In the genomic region with DNA sequence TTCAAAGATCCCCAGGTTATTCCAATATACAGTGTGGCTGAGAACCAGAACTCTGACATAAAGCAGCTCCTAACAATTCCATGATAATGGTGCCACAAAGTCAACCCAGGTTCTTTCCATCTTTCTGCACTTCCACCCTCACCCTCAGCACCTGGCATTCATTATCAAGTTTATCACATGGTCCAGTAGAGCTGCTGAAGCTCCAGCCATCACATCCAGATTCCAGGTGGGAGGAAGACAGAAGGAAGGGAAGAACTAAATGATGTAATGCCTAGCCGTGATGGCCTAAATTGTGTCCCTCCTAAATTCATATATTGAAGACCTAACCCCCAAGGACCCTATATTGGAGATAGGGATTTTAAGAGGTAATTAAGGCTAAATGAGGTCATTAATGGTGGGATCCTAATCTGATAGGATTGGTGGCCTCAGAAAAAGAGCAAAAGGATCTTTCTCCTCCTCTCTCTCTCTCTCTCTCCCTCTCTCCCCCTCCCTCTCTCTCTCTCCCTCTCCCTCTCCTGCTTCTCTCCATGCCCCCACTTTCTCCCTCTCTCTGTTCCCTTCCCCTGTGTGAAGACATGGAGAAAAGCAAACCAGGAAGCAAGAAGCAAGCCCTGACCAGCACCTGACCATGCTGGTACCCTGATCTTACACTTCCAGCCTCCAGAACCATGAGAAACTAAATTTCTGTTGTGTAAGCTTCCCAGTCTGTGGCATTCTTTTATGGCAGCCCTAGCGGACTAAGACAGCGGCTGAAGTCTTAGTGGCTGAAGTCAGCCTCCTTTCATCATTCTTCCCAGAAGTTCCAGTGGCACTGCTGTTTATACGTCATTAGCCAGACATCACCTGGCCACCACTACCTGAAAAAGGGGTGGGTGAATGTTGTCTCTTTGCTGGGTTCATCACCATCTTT, we compare ENCODE assay signal across 1 cellular context.
TF ChIP-seq lines count a peak whose summit lies in the region.

No MANE protein-coding gene starts in this region.

TF ChIP-seq in HEK293, 187 proteins besides CTCF, POLR2A, EP300 and RAD21 (continued from another document):
- TF ChIP-seq, protein P1, sequence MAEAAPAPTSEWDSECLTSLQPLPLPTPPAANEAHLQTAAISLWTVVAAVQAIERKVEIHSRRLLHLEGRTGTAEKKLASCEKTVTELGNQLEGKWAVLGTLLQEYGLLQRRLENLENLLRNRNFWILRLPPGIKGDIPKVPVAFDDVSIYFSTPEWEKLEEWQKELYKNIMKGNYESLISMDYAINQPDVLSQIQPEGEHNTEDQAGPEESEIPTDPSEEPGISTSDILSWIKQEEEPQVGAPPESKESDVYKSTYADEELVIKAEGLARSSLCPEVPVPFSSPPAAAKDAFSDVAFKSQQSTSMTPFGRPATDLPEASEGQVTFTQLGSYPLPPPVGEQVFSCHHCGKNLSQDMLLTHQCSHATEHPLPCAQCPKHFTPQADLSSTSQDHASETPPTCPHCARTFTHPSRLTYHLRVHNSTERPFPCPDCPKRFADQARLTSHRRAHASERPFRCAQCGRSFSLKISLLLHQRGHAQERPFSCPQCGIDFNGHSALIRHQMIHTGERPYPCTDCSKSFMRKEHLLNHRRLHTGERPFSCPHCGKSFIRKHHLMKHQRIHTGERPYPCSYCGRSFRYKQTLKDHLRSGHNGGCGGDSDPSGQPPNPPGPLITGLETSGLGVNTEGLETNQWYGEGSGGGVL (tag by site-specific recombination; IDR thresholded peaks at IDR 0.05) = peak; percentile 66
- TF ChIP-seq, protein P2, sequence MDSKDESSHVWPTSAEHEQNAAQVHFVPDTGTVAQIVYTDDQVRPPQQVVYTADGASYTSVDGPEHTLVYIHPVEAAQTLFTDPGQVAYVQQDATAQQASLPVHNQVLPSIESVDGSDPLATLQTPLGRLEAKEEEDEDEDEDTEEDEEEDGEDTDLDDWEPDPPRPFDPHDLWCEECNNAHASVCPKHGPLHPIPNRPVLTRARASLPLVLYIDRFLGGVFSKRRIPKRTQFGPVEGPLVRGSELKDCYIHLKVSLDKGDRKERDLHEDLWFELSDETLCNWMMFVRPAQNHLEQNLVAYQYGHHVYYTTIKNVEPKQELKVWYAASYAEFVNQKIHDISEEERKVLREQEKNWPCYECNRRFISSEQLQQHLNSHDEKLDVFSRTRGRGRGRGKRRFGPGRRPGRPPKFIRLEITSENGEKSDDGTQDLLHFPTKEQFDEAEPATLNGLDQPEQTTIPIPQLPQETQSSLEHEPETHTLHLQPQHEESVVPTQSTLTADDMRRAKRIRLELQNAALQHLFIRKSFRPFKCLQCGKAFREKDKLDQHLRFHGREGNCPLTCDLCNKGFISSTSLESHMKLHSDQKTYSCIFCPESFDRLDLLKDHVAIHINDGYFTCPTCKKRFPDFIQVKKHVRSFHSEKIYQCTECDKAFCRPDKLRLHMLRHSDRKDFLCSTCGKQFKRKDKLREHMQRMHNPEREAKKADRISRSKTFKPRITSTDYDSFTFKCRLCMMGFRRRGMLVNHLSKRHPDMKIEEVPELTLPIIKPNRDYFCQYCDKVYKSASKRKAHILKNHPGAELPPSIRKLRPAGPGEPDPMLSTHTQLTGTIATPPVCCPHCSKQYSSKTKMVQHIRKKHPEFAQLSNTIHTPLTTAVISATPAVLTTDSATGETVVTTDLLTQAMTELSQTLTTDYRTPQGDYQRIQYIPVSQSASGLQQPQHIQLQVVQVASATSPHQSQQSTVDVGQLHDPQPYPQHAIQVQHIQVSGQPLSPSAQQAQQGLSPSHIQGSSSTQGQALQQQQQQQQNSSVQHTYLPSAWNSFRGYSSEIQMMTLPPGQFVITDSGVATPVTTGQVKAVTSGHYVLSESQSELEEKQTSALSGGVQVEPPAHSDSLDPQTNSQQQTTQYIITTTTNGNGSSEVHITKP (tag by site-specific recombination; IDR thresholded peaks at IDR 0.05) = no peak
- TF ChIP-seq, protein P3, sequence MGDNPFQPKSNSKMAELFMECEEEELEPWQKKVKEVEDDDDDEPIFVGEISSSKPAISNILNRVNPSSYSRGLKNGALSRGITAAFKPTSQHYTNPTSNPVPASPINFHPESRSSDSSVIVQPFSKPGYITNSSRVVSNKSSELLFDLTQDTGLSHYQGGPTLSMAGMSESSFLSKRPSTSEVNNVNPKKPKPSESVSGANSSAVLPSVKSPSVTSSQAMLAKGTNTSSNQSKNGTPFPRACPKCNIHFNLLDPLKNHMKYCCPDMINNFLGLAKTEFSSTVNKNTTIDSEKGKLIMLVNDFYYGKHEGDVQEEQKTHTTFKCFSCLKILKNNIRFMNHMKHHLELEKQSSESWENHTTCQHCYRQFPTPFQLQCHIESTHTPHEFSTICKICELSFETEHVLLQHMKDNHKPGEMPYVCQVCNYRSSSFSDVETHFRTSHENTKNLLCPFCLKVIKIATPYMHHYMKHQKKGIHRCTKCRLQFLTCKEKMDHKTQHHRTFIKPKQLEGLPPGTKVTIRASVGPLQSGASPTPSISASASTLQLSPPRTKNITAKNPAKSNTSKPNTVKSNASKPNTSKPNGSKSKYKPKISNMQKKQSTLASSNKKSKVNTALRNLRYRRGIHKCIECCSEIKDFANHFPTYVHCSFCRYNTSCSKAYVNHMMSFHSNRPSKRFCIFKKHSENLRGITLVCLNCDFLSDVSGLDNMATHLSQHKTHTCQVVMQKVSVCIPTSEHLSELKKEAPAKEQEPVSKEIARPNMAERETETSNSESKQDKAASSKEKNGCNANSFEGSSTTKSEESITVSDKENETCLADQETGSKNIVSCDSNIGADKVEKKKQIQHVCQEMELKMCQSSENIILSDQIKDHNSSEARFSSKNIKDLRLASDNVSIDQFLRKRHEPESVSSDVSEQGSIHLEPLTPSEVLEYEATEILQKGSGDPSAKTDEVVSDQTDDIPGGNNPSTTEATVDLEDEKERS (tag by site-specific recombination; IDR thresholded peaks at IDR 0.05) = peak; percentile 59; the same call in 1 of the 2 replicates
- TF ChIP-seq PRDM1 (tag by site-specific recombination; IDR thresholded peaks at IDR 0.05) (peak; percentile 62; the same call in 1 of the 2 replicates), ZNF580 (tag by site-specific recombination; IDR thresholded peaks at IDR 0.05) (peak; percentile 96)
